Comparison of ENCODE assay signal across 8 cellular contexts in genomic region chr11:60912851-60913550, GRCh38. TPM values are rescaled to one million over a fixed set of nuclear protein-coding genes. Genes with fewer than 3 reads are reported as not detected.
A peak's percentile ranks its signal among the peaks of the same experiment; 100 is the strongest.
DNase-seq lines count a peak whose midpoint lies in the region; ATAC-seq and TF ChIP-seq lines count a peak whose summit lies in the region.

No MANE protein-coding gene starts in this region.

- peak overlapping the region; percentile 76 for H3K4me3 ChIP-seq in BE2C (ENCODE audit: low read depth, low read length)
- peak overlapping the region; percentile 84 for H3K4me3 ChIP-seq in MM.1S (ENCODE audit: low read length)

- peak overlapping the region; percentile 93 for H3K4me3 Mint-ChIP-seq in nephron progenitor cell

- TF ChIP-seq CTCF in BE2C (IDR thresholded peaks at IDR 0.05; ENCODE audit: low read depth, low read length) (no peak), MM.1S (IDR thresholded peaks at IDR 0.05; ENCODE audit: low read length) (no peak), nephron progenitor cell (IDR thresholded peaks at IDR 0.05) (no peak)

- H3K36me3 ChIP-seq in BE2C: no peaks in the 10 kb centered on the region
- H3K36me3 ChIP-seq in MM.1S (replicated peaks; ENCODE audit: insufficient read depth, low read length): no peaks in the 10 kb centered on the region

- H3K27me3 Mint-ChIP-seq in nephron progenitor cell (ENCODE audit: low read depth, poor library complexity): peaks cover 27% of the 10 kb centered on the region

- H4K20me1 ChIP-seq in MM.1S (ENCODE audit: insufficient read depth, low read length): peaks cover 18% of the 10 kb centered on the region

- H3K4me1 Mint-ChIP-seq in nephron progenitor cell: peaks cover 67% of the 10 kb centered on the region

- DNase-seq in BE2C (no peak), MM.1S (no peak), dermis microvascular lymphatic vessel endothelial cell (ENCODE audit: low read depth in 2 of 2) (peak; percentile 62 to 71), nephron progenitor cell (no peak), DMS153 (lab: John Stamatoyannopoulos, UW) (no peak), NCI-H510A treated with DMSO at 0.1 percent for 48 hours (lab: John Stamatoyannopoulos, UW) (no peak), DMS114 treated with DMSO at 0.1 percent for 48 hours (lab: John Stamatoyannopoulos, UW; ENCODE audit: unreplicated experiment) (no peak)

- peak overlapping the region; percentile 97 for H3K27ac Mint-ChIP-seq in nephron progenitor cell

- H3K27ac ChIP-seq in MM.1S (ENCODE audit: low read length): peak overlapping the region; percentile 86; the same call in 1 of the 2 replicates

- ATAC-seq in GM18858 (IDR thresholded peaks at IDR 0.05; ENCODE audit: unreplicated experiment): no peak

- H3K79me2 ChIP-seq in MM.1S (ENCODE audit: low read length): peaks cover 40% of the 10 kb centered on the region

- H3K27me3 ChIP-seq in BE2C: no peaks in the 10 kb centered on the region
- no peaks in the 10 kb centered on the region for H3K27me3 ChIP-seq in MM.1S (replicated peaks; ENCODE audit: insufficient read depth, low read length)

- H2AFZ ChIP-seq in MM.1S (ENCODE audit: low read length): peak overlapping the region; percentile 88

- peak overlapping the region; percentile 99 for H3K4me2 ChIP-seq in MM.1S (ENCODE audit: low read depth, low read length)

- peaks cover 26% of the 10 kb centered on the region for H3K9me3 Mint-ChIP-seq in nephron progenitor cell

- H3K4me1 ChIP-seq in BE2C (peaks cover 3% of the 10 kb centered on the region; the same call in 1 of the 2 replicates), MM.1S (ENCODE audit: low read length) (peaks cover 61% of the 10 kb centered on the region)

- H3K9me2 ChIP-seq in MM.1S (replicated peaks; ENCODE audit: insufficient read depth, low read length): no peaks in the 10 kb centered on the region

- H3F3A ChIP-seq in MM.1S (ENCODE audit: insufficient read depth, low read length): peaks cover 40% of the 10 kb centered on the region

- no peaks in the 10 kb centered on the region for H3K9me3 ChIP-seq in BE2C
- no peaks in the 10 kb centered on the region for H3K9me3 ChIP-seq in MM.1S (replicated peaks; ENCODE audit: insufficient read depth, low read length)

- peak overlapping the region; percentile 97; the same call in 1 of the 2 replicates for H3K9ac ChIP-seq in MM.1S (ENCODE audit: low read length)

- peaks cover 8% of the 10 kb centered on the region for H3K36me3 Mint-ChIP-seq in nephron progenitor cell (ENCODE audit: low read depth)

RNA-seq across cellular contexts. Expression of gene TMEM109, which starts 1.0 kb away (rescaled TPM):
- polyA plus RNA-seq in BE2C (2012; ENCODE audit: insufficient read depth, insufficient read length, low read depth): 44.4 TPM
- total RNA-seq in dermis microvascular lymphatic vessel endothelial cell: 78.9 and 122 TPM in 2 replicates

RNA-seq across cellular contexts. Expression of gene PRPF19, which starts 6.6 kb away (rescaled TPM):
- 213 TPM for polyA plus RNA-seq in BE2C (2012; ENCODE audit: insufficient read depth, insufficient read length, low read depth)
- 51.6 and 66.2 TPM in 2 replicates for total RNA-seq in dermis microvascular lymphatic vessel endothelial cell

RNA-seq across cellular contexts. Expression of gene TMEM132A, which starts 11.3 kb away (rescaled TPM):
- polyA plus RNA-seq in BE2C (2012; ENCODE audit: insufficient read depth, insufficient read length, low read depth): 365 TPM
- 39.9 and 101 TPM in 2 replicates for total RNA-seq in dermis microvascular lymphatic vessel endothelial cell

RNA-seq across cellular contexts. Expression of gene SLC15A3, which starts 39.0 kb away (rescaled TPM):
- polyA plus RNA-seq in BE2C (2012; ENCODE audit: insufficient read depth, insufficient read length, low read depth): not detected
- 5.3 and 6.3 TPM in 2 replicates for total RNA-seq in dermis microvascular lymphatic vessel endothelial cell

RNA-seq across cellular contexts. Expression of gene ZP1, which starts 45.7 kb away (rescaled TPM):
- not detected for polyA plus RNA-seq in BE2C (2012; ENCODE audit: insufficient read depth, insufficient read length, low read depth)
- total RNA-seq in dermis microvascular lymphatic vessel endothelial cell: 0.13 TPM in 1 of 2 replicates, not detected in the other

Comparison
In these comparisons a context has a peak if more than half of its experiments do, and no peak if none do; other contexts are left out.
1. DNase-seq: peak in dermis microvascular lymphatic vessel endothelial cell (2 of 2); none in BE2C (single experiment), MM.1S (single experiment), nephron progenitor cell (single experiment), DMS153 (single experiment), NCI-H510A treated with DMSO at 0.1 percent for 48 hours (single experiment) and DMS114 treated with DMSO at 0.1 percent for 48 hours (single experiment).